ENCODE assay signal across 26 cellular contexts in genomic region chr11:21817677-21818076, GRCh38.
"Had no signal": no experiment of that assay in that cellular context is flagged by ENCODE, and none has a peak within 500 bp of the region (broad histone marks: within the 10 kb centered on the region; RNA-seq: fewer than 3 reads in every experiment).

No MANE protein-coding gene starts in this region.

- ATAC-seq: effector memory CD8-positive, alpha-beta T cell; esophagus mucosa; gastroesophageal sphincter; heart left ventricle; left cardiac atrium; left lung; left ventricle myocardium superior; lower lobe of right lung; mucosa of descending colon had no signal

- FAIRE-seq: endometrium, islet of Langerhans, keratinocyte had no signal

- H3K27ac ChIP-seq: colonic mucosa, epithelial cell of prostate, esophagus squamous epithelium, gastroesophageal sphincter, heart left ventricle, hepatocyte, left lung, lower lobe of right lung had no signal

- H3K4me1 ChIP-seq: colonic mucosa, esophagus squamous epithelium, gastroesophageal sphincter, heart left ventricle, left lung, lower lobe of right lung had no signal

- H3K9me3 ChIP-seq: colonic mucosa, esophagus squamous epithelium, gastroesophageal sphincter, heart left ventricle, left lung, lower lobe of right lung had no signal

- H3K36me3 ChIP-seq: colonic mucosa, esophagus squamous epithelium, gastroesophageal sphincter, heart left ventricle, left lung, lower lobe of right lung had no signal

- H3K79me2 ChIP-seq: hepatocyte had no signal

- H3K4me2 ChIP-seq: hepatocyte had no signal

- H2AFZ ChIP-seq: hepatocyte had no signal

- DNase-seq: colonic mucosa; cortex of kidney; effector CD8-positive, alpha-beta T cell; effector memory CD8-positive, alpha-beta T cell; endodermal cell; erythroblast; esophagus squamous epithelium; foreskin fibroblast; foreskin melanocyte; heart left ventricle; hypothalamus; immature natural killer cell; left cardiac atrium; left lung; left ventricle myocardium superior; lower lobe of right lung; mesenchymal stem cell; mucosa of descending colon; naive B cell had no signal

- H3K4me3 ChIP-seq: colonic mucosa, esophagus squamous epithelium, gastroesophageal sphincter, heart left ventricle, hepatocyte, left lung, lower lobe of right lung, mucosa of descending colon had no signal

- H3K27me3 ChIP-seq: colonic mucosa, esophagus squamous epithelium, gastroesophageal sphincter, heart left ventricle, hepatocyte, left lung had no signal
